In the genomic region with DNA sequence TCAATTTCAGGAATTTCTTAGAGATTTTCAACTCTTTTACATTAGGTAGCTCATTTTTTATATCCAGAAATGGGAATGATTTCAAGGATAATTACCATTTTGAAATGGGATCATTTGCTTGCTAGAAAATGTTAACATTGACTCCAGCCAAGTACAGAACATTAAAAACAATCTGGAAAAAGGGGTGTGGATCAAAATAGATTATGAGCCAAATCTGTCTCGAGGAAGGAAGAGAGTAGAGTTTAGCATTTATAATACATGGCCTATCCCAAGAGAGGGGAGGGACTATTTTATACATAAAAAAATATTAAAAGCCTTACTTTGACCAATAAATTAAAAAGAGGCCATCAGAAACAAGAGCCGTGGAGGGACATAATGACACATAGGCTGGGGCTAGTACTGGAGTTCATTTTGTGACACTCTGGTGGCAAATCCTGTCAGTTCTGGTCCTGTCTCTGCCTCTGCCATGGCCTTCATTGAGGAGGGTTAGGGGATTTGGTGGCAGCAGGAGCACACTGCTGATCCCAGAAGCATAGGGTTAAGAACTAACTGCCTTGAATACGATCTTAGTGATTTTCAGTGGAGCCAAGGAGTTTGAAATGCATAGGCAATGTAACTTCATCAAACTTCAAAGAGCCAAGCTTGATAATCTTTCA, we compare ENCODE assay signal across 1 cellular context.
TF ChIP-seq lines count a peak whose summit lies in the region.

No MANE protein-coding gene starts in this region.

TF ChIP-seq in K562, 482 proteins besides CTCF, POLR2A, EP300 and RAD21 (continued from another document):
- TF ChIP-seq SREBF1 (IDR thresholded peaks at IDR 0.05; ENCODE audit: borderline replicate concordance, low read depth, low read length): no peak
- TF ChIP-seq ZNF3 (CRISPR knock-in tag; IDR thresholded peaks at IDR 0.05): no peak
- no peak for TF ChIP-seq MYBL2 (IDR thresholded peaks at IDR 0.05; ENCODE audit: low read depth)
- no peak for TF ChIP-seq MYBL2 (CRISPR knock-in tag; IDR thresholded peaks at IDR 0.05; ENCODE audit: borderline replicate concordance)
- TF ChIP-seq BCL6 (CRISPR knock-in tag; IDR thresholded peaks at IDR 0.05): no peak
- TF ChIP-seq ETV6 (IDR thresholded peaks at IDR 0.05; ENCODE audit: borderline replicate concordance in 1 of 2, low read depth in 2 of 2, low read length in 1 of 2): no peak
- TF ChIP-seq ETV6 (CRISPR knock-in tag; IDR thresholded peaks at IDR 0.05; ENCODE audit: borderline replicate concordance): no peak
- no peak for TF ChIP-seq BMI1 (IDR thresholded peaks at IDR 0.05; ENCODE audit: low read length)
- no peak for TF ChIP-seq EZH2 (IDR thresholded peaks at IDR 0.05; ENCODE audit: borderline replicate concordance, low read depth, low read length)
- TF ChIP-seq, protein P1, sequence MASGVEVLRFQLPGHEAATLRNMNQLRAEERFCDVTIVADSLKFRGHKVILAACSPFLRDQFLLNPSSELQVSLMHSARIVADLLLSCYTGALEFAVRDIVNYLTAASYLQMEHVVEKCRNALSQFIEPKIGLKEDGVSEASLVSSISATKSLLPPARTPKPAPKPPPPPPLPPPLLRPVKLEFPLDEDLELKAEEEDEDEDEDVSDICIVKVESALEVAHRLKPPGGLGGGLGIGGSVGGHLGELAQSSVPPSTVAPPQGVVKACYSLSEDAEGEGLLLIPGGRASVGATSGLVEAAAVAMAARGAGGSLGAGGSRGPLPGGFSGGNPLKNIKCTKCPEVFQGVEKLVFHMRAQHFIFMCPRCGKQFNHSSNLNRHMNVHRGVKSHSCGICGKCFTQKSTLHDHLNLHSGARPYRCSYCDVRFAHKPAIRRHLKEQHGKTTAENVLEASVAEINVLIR (CRISPR knock-in tag; IDR thresholded peaks at IDR 0.05): no peak
- no peak for TF ChIP-seq CREBBP (IDR thresholded peaks at IDR 0.05; ENCODE audit: low read depth, low read length)
- TF ChIP-seq OTX1 (CRISPR knock-in tag; IDR thresholded peaks at IDR 0.05): no peak
- no peak for TF ChIP-seq CHCHD3 (CRISPR knock-in tag; IDR thresholded peaks at IDR 0.05)
- no peak for TF ChIP-seq EHMT2 (IDR thresholded peaks at IDR 0.05)
